19 cellular contexts compared by ENCODE assay signal in genomic region chrX:47539860-47540259, GRCh38. TPM values are rescaled to one million over a fixed set of nuclear protein-coding genes. Genes with fewer than 3 reads are reported as not detected.
DNase-seq lines count a peak whose midpoint lies in the region; ATAC-seq and TF ChIP-seq lines count a peak whose summit lies in the region.
"Had no signal": no experiment of that assay in that cellular context is flagged by ENCODE, and none has a peak within 500 bp of the region (broad histone marks: within the 10 kb centered on the region; RNA-seq: fewer than 3 reads in every experiment).

No MANE protein-coding gene starts in this region.

- H3K27me3 ChIP-seq in thoracic aorta (replicated peaks; ENCODE audit: insufficient read depth), result no peaks in the 10 kb centered on the region
- H3K27me3 ChIP-seq: colonic mucosa, MG63, SJSA1 had no signal

- peak; percentile 35 for DNase-seq in cerebellar cortex (ENCODE audit: low spot score)
- DNase-seq in lung microvascular endothelial cell (ENCODE audit: low read depth in 2 of 2), result peak; percentile 11 to 48
- no peak for DNase-seq in thoracic aorta (ENCODE audit: low spot score)
- DNase-seq in germinal center (ENCODE audit: low spot score), result no peak
- DNase-seq in 8988T, result no peak
- DNase-seq: activated CD8-positive, alpha-beta T cell treated with anti-CD3 and anti-CD28 coated beads, Interleukin-2, amount 10 ng/mL, durations not matched to agents 7 days and 5 days; activated T-cell treated with anti-CD3 and anti-CD28 coated beads, Interleukin-2, amount 50 U/mL, for 24 hours; AML-193; colonic mucosa; DMS79; GOT3; hippocampal formation; MG63; NCI-H187 treated with DMSO at 0.1 percent for 48 hours; NCI-H446 had no signal

- peaks cover 0 to 5% of the 10 kb centered on the region in 2 donors for H3K4me1 ChIP-seq in thoracic aorta (ENCODE audit: control insufficient read depth in 1 of 2, low read depth in 2 of 2)
- H3K4me1 ChIP-seq: colonic mucosa had no signal

- H3K36me3 ChIP-seq in thoracic aorta, result no peaks in the 10 kb centered on the region
- H3K36me3 ChIP-seq: colonic mucosa, MG63, SJSA1 had no signal

- ATAC-seq in thoracic aorta (ENCODE audit: insufficient number of reproducible peaks, low FRiP score, low read depth) (no peak), HG03520 (IDR thresholded peaks at IDR 0.05; ENCODE audit: unreplicated experiment) (no peak)
- ATAC-seq: activated CD8-positive, alpha-beta T cell treated with anti-CD3 and anti-CD28 coated beads, Interleukin-2, amount 10 ng/mL, durations not matched to agents 7 days and 5 days had no signal

- TF ChIP-seq CTCF in VCaP (conservative IDR thresholded peaks at IDR 0.05), result no peak
- TF ChIP-seq CTCF in thoracic aorta (IDR thresholded peaks at IDR 0.05), result no peak

- H3K9me3 ChIP-seq in thoracic aorta, result no peaks in the 10 kb centered on the region
- H3K9me3 ChIP-seq: colonic mucosa, MG63, SJSA1 had no signal

- H3K27ac ChIP-seq in VCaP, result peak overlapping the region; percentile 77
- H3K27ac ChIP-seq in thoracic aorta, result peak overlapping the region; percentile 69 to 88
- H3K27ac ChIP-seq: SJSA1 had no signal

- H3K4me3 ChIP-seq in thoracic aorta, result no peak overlapping the region
- H3K4me3 ChIP-seq: colonic mucosa, lung, MG63, SJSA1 had no signal

RNA-seq across cellular contexts. Expression of gene ARAF, which starts 21.1 kb away (rescaled TPM):
- total RNA-seq in lung microvascular endothelial cell, result 7.4 and 12.9 TPM in 2 replicates
- 10 to 100 TPM; 44.5 to 52.3 TPM for total RNA-seq in thoracic aorta

RNA-seq across cellular contexts. Expression of gene TIMP1, which starts 42.4 kb away (rescaled TPM):
- 74.8 and 80.8 TPM in 2 replicates for total RNA-seq in lung microvascular endothelial cell
- total RNA-seq in thoracic aorta, result 1,000 to 10,000 TPM in 1 of 2 donors, 100 to 1,000 TPM in 1; 635 to 1,379 TPM

RNA-seq across cellular contexts. Expression of gene ZNF41, which starts 56.8 kb away (rescaled TPM):
- 5.2 and 5.8 TPM in 2 replicates for total RNA-seq in lung microvascular endothelial cell
- total RNA-seq in thoracic aorta, result 1 to 10 TPM; 8.1 to 9.1 TPM

Comparison
In these comparisons a context has a peak if more than half of its experiments do, and no peak if none do; other contexts are left out.
1. DNase-seq: peak in cerebellar cortex (single experiment) and lung microvascular endothelial cell (2 of 2); none in thoracic aorta (single experiment), germinal center (single experiment) and 8988T (single experiment).